Comparison of ENCODE assay signal across 18 cellular contexts in genomic region chr9:123326030-123326586, GRCh38. TPM values are rescaled to one million over a fixed set of nuclear protein-coding genes. Genes with fewer than 3 reads are reported as not detected.
DNase-seq lines count a peak whose midpoint lies in the region; ATAC-seq and TF ChIP-seq lines count a peak whose summit lies in the region.
"Had no signal": no experiment of that assay in that cellular context is flagged by ENCODE, and none has a peak within 500 bp of the region (broad histone marks: within the 10 kb centered on the region; RNA-seq: fewer than 3 reads in every experiment).

No MANE protein-coding gene starts in this region.

- no peak for TF ChIP-seq POLR2A in esophagus squamous epithelium (IDR thresholded peaks at IDR 0.05)

- no peaks in the 10 kb centered on the region for H4K20me1 ChIP-seq in Karpas-422 (ENCODE audit: insufficient read depth, low read depth, low read length)

- H3K9ac ChIP-seq in Karpas-422 (ENCODE audit: low read length) = no peak overlapping the region
- H3K9ac ChIP-seq: SK-N-SH had no signal

- H3K9me2 ChIP-seq in Karpas-422 (replicated peaks; ENCODE audit: insufficient read depth, low read length) = no peaks in the 10 kb centered on the region
- H3K9me2 ChIP-seq: SK-N-SH had no signal

- no peaks in the 10 kb centered on the region for H3K79me2 ChIP-seq in Karpas-422 (ENCODE audit: low read length)

- no peaks in the 10 kb centered on the region for H3K27me3 Mint-ChIP-seq in CD4-positive, CD25-positive, alpha-beta regulatory T cell

- no peaks in the 10 kb centered on the region for H3K36me3 ChIP-seq in CD4-positive, CD25-positive, alpha-beta regulatory T cell (ENCODE audit: control insufficient read depth, insufficient read depth, low read length)
- H3K36me3 ChIP-seq in Karpas-422 (ENCODE audit: insufficient read depth, low read length) (no peaks in the 10 kb centered on the region), esophagus squamous epithelium (no peaks in the 10 kb centered on the region), psoas muscle (ENCODE audit: insufficient read depth in 1 of 2, low read depth in 1 of 2) (no peaks in the 10 kb centered on the region)

- H3K27me3 ChIP-seq in CD4-positive, CD25-positive, alpha-beta regulatory T cell (ENCODE audit: control insufficient read depth, insufficient read depth, low read length) = no peaks in the 10 kb centered on the region
- no peaks in the 10 kb centered on the region for H3K27me3 ChIP-seq in Karpas-422 (ENCODE audit: low read length)
- H3K27me3 ChIP-seq in esophagus squamous epithelium = no peaks in the 10 kb centered on the region
- no peaks in the 10 kb centered on the region for H3K27me3 ChIP-seq in psoas muscle (ENCODE audit: insufficient read depth in 3 of 3, low read length in 2 of 3)

- peaks cover 22% of the 10 kb centered on the region for H3K4me1 ChIP-seq in CD4-positive, CD25-positive, alpha-beta regulatory T cell (ENCODE audit: control insufficient read depth, insufficient read depth, low read length, poor library complexity, severe bottlenecking)
- H3K4me1 ChIP-seq in Karpas-422 (ENCODE audit: low read length) = peaks cover 22% of the 10 kb centered on the region
- H3K4me1 ChIP-seq in esophagus squamous epithelium = peaks cover 0 to 58% (median 25%) of the 10 kb centered on the region in 3 donors
- peaks cover 15% of the 10 kb centered on the region for H3K4me1 ChIP-seq in psoas muscle

- H3K4me1 Mint-ChIP-seq in CD4-positive, CD25-positive, alpha-beta regulatory T cell = peaks cover 6 to 38% (median 27%) of the 10 kb centered on the region in 4 donors

- no peak for ATAC-seq in CD4-positive, CD25-positive, alpha-beta regulatory T cell (ENCODE audit: low read depth in 2 of 2)
- ATAC-seq in psoas muscle = no peak
- ATAC-seq in HG03378 (IDR thresholded peaks at IDR 0.05; ENCODE audit: unreplicated experiment) = no peak
- ATAC-seq: activated CD8-positive, alpha-beta memory T cell treated with anti-CD3 and anti-CD28 coated beads, Interleukin-2, amount 10 ng/mL, durations not matched to agents 7 days and 5 days; HCT116; natural killer cell treated with Interleukin-12 subunit alpha and Interleukin-12 subunit beta and Interleukin-15 and Interleukin-18, amount 100 ng/mL, for 72 hours had no signal

- WGBS in esophagus squamous epithelium, 2 donors = 86% methylated on average over 3 to 8 of the region's 8 CpGs
- WGBS in psoas muscle, 3 donors = 64 to 73% (median 66%) methylated on average over 8 of the region's 8 CpGs

- intact Hi-C loops in esophagus squamous epithelium (cut with DNase I) = no loop called here
- intact Hi-C loops in psoas muscle (cut with DNase I) = no loop called here

- H3K27ac ChIP-seq in CD4-positive, CD25-positive, alpha-beta regulatory T cell (ENCODE audit: insufficient read depth, low read length, poor library complexity, severe bottlenecking) = no peak overlapping the region
- H3K27ac ChIP-seq in Karpas-422 (ENCODE audit: low read length) = no peak overlapping the region
- H3K27ac ChIP-seq in esophagus squamous epithelium = peak overlapping the region in 3 of 4 donors; percentile 89 to 92 (median 89)
- H3K27ac ChIP-seq in psoas muscle = no peak overlapping the region

- DNase-seq in CD4-positive, CD25-positive, alpha-beta regulatory T cell = no peak
- DNase-seq in Karpas-422 (no peak), esophagus squamous epithelium (lab: John Stamatoyannopoulos, UW) (no peak), psoas muscle (no peak), NCI-H748 treated with DMSO at 0.1 percent for 48 hours (lab: John Stamatoyannopoulos, UW) (no peak), GM10248 (ENCODE audit: extremely low spot score) (no peak), NCI-H1105 (lab: John Stamatoyannopoulos, UW) (no peak)
- DNase-seq: activated CD8-positive, alpha-beta memory T cell treated with anti-CD3 and anti-CD28 coated beads, Interleukin-2, amount 10 ng/mL, durations not matched to agents 7 days and 5 days; activated gamma-delta T cell treated with Interleukin-2 at 50 U/mL for 16 hours; EL; KG1; NCI-H1417 treated with DMSO at 0.1 percent for 48 hours; NCI-H226; SK-N-SH had no signal

- H3K4me2 ChIP-seq in Karpas-422 (ENCODE audit: low read depth, low read length, poor library complexity, severe bottlenecking) = peak overlapping the region; percentile 11
- H3K4me2 ChIP-seq: SK-N-SH had no signal

- no peak overlapping the region for H3K4me3 ChIP-seq in CD4-positive, CD25-positive, alpha-beta regulatory T cell (ENCODE audit: low read depth, low read length)
- no peak overlapping the region for H3K4me3 ChIP-seq in Karpas-422 (ENCODE audit: low read length)
- H3K4me3 ChIP-seq in esophagus squamous epithelium = peak overlapping the region in 1 of 4 donors; percentile 27
- H3K4me3 ChIP-seq in psoas muscle = peak overlapping the region; percentile 18

- no peaks in the 10 kb centered on the region for H3K9me3 Mint-ChIP-seq in CD4-positive, CD25-positive, alpha-beta regulatory T cell
- H3K9me3 Mint-ChIP-seq: natural killer cell treated with Interleukin-12 subunit alpha and Interleukin-12 subunit beta and Interleukin-15 and Interleukin-18, amount 100 ng/mL, for 72 hours had no signal

- H3K4me3 Mint-ChIP-seq in CD4-positive, CD25-positive, alpha-beta regulatory T cell = no peak overlapping the region
- H3K4me3 Mint-ChIP-seq: activated CD8-positive, alpha-beta memory T cell treated with anti-CD3 and anti-CD28 coated beads, Interleukin-2, amount 10 ng/mL, durations not matched to agents 7 days and 5 days; natural killer cell treated with Interleukin-12 subunit alpha and Interleukin-12 subunit beta and Interleukin-15 and Interleukin-18, amount 100 ng/mL, for 72 hours had no signal

- H3K27ac Mint-ChIP-seq in CD4-positive, CD25-positive, alpha-beta regulatory T cell = peak overlapping the region in 2 of 3 donors; percentile 33 to 36
- H3K27ac Mint-ChIP-seq: activated CD8-positive, alpha-beta memory T cell treated with anti-CD3 and anti-CD28 coated beads, Interleukin-2, amount 10 ng/mL, durations not matched to agents 7 days and 5 days had no signal

- TF ChIP-seq CTCF in esophagus squamous epithelium (IDR thresholded peaks at IDR 0.05) = no peak
- no peak for TF ChIP-seq CTCF in psoas muscle (IDR thresholded peaks at IDR 0.05)
- no peak for TF ChIP-seq CTCF in GM10248 (IDR thresholded peaks at IDR 0.05; ENCODE audit: control extremely low read depth, extremely low read depth, low read depth, missing control alignments)

- no peaks in the 10 kb centered on the region for H3K36me3 Mint-ChIP-seq in CD4-positive, CD25-positive, alpha-beta regulatory T cell
- H3K36me3 Mint-ChIP-seq: activated CD8-positive, alpha-beta memory T cell treated with anti-CD3 and anti-CD28 coated beads, Interleukin-2, amount 10 ng/mL, durations not matched to agents 7 days and 5 days; natural killer cell treated with Interleukin-12 subunit alpha and Interleukin-12 subunit beta and Interleukin-15 and Interleukin-18, amount 100 ng/mL, for 72 hours had no signal

- no peaks in the 10 kb centered on the region for H3K9me3 ChIP-seq in CD4-positive, CD25-positive, alpha-beta regulatory T cell (ENCODE audit: control insufficient read depth in 2 of 2, low read length in 2 of 2)
- H3K9me3 ChIP-seq in Karpas-422 (ENCODE audit: low read length) = no peaks in the 10 kb centered on the region
- H3K9me3 ChIP-seq in esophagus squamous epithelium = no peaks in the 10 kb centered on the region
- no peaks in the 10 kb centered on the region for H3K9me3 ChIP-seq in psoas muscle
- H3K9me3 ChIP-seq: SK-N-SH had no signal

- CTCF ChIA-PET in GM10248 (lab: Yijun Ruan, JAX) = interaction anchor here (0.8 to 4.4 kb wide), 8 partner anchors 8 to 101 kb away, joined by 3 to 28 read pairs (median 5); no protein-coding TSS in a partner anchor

- H2AFZ ChIP-seq in Karpas-422 (ENCODE audit: low read length) = peak overlapping the region; percentile 21; the same call in 1 of the 2 replicates

- POLR2A ChIA-PET in GM10248 (lab: Yijun Ruan, JAX) = interaction anchor here (1.4 kb wide), 1 partner anchor 13 kb away, joined by 9 read pairs; no protein-coding TSS in a partner anchor

RNA-seq across cellular contexts. Expression of gene CRB2, which starts 29.9 kb away (rescaled TPM):
- total RNA-seq in CD4-positive, CD25-positive, alpha-beta regulatory T cell = not detected
- under 1 TPM in 1 of 4 donors, not detected in 3; 0.03 TPM for polyA plus RNA-seq in CD4-positive, CD25-positive, alpha-beta regulatory T cell
- not detected in 2 replicates for total RNA-seq in Karpas-422 (2014; rRNA removed; shearing (Covaris generic); ENCODE audit: low replicate concordance)
- total RNA-seq in esophagus squamous epithelium (not detected), psoas muscle (under 1 TPM in 1 of 4 donors, not detected in 3; 0.05 TPM)
- under 1 TPM in 2 of 3 donors, not detected in 1; 0.01 to 0.03 TPM for polyA plus RNA-seq in psoas muscle
- total RNA-seq: activated CD8-positive, alpha-beta memory T cell treated with anti-CD3 and anti-CD28 coated beads, Interleukin-2, amount 10 ng/mL, durations not matched to agents 7 days and 5 days; left lobe of liver; natural killer cell treated with Interleukin-12 subunit alpha and Interleukin-12 subunit beta and Interleukin-15 and Interleukin-18, amount 100 ng/mL, for 72 hours had no signal
- polyA plus RNA-seq: SK-N-SH had no signal

RNA-seq across cellular contexts. Expression of gene STRBP, which starts 57.7 kb away (rescaled TPM):
- 16.8 TPM for total RNA-seq in CD4-positive, CD25-positive, alpha-beta regulatory T cell
- 10 to 100 TPM; 14.9 to 18.2 (median 15.2) TPM for polyA plus RNA-seq in CD4-positive, CD25-positive, alpha-beta regulatory T cell
- 129 and 137 TPM in 2 replicates for total RNA-seq in Karpas-422 (2014; rRNA removed; shearing (Covaris generic); ENCODE audit: low replicate concordance)
- total RNA-seq in esophagus squamous epithelium = 10 to 100 TPM; 22.7 to 26.1 (median 23.6) TPM
- 1 to 10 TPM; 6.2 to 8.5 (median 7.1) TPM for total RNA-seq in psoas muscle
- 1 to 10 TPM; 3.8 to 5.6 (median 4.8) TPM for polyA plus RNA-seq in psoas muscle

Comparison
In these comparisons a context has a peak if more than half of its experiments do, and no peak if none do; other contexts are left out.
1. H3K27ac ChIP-seq: peak in esophagus squamous epithelium (3 of 4); none in CD4-positive, CD25-positive, alpha-beta regulatory T cell (single experiment), Karpas-422 (single experiment) and psoas muscle (single experiment).